Comparison of ENCODE assay signal across 13 cellular contexts in genomic region chrX:153597351-153597750, GRCh38. TPM values are rescaled to one million over a fixed set of nuclear protein-coding genes. Genes with fewer than 3 reads are reported as not detected.
DNase-seq lines count a peak whose midpoint lies in the region; ATAC-seq and TF ChIP-seq lines count a peak whose summit lies in the region.
"Had no signal": no experiment of that assay in that cellular context is flagged by ENCODE, and none has a peak within 500 bp of the region (broad histone marks: within the 10 kb centered on the region; RNA-seq: fewer than 3 reads in every experiment).

No MANE protein-coding gene starts in this region.

- H3K4me1 Mint-ChIP-seq in T-helper 2 cell treated with Interferon-gamma antibody and Interleukin-4, amounts not matched to agents 5 μg/mL and 100 μg/mL, for 36 hours (ENCODE audit: low read depth) = peaks cover 34% of the 10 kb centered on the region
- peaks cover 6% of the 10 kb centered on the region for H3K4me1 Mint-ChIP-seq in endothelial cell (ENCODE audit: unreplicated experiment)

- H3K36me3 Mint-ChIP-seq in T-helper 2 cell treated with Interferon-gamma antibody and Interleukin-4, amounts not matched to agents 5 μg/mL and 100 μg/mL, for 36 hours (ENCODE audit: low read depth) = peaks cover 5% of the 10 kb centered on the region
- peaks cover 13% of the 10 kb centered on the region for H3K36me3 Mint-ChIP-seq in endothelial cell (ENCODE audit: low read depth, unreplicated experiment)

- no peak for DNase-seq in left ventricle myocardium inferior
- no peak for DNase-seq in Right ventricle myocardium superior
- no peak for DNase-seq in T-helper 2 cell treated with Interferon-gamma antibody and Interleukin-4, amounts not matched to agents 5 μg/mL and 100 μg/mL, for 36 hours (ENCODE audit: low spot score)
- DNase-seq in endothelial cell (ENCODE audit: low spot score) = no peak
- no peak for DNase-seq in suprapubic skin (ENCODE audit: low spot score in 2 of 2)
- DNase-seq in stimulated activated CD4-positive, alpha-beta T cell treated with anti-CD3 and anti-CD28 coated beads, Interleukin-2, amount 100 ng/mL, for 24 hours = no peak
- no peak for DNase-seq in GM03348 (ENCODE audit: low spot score)
- DNase-seq in activated gamma-delta T cell (lab: John Stamatoyannopoulos, UW) = no peak
- DNase-seq: AML-193, HCEC 1CT, KG1, left lung had no signal

- no peak overlapping the region for H3K27ac Mint-ChIP-seq in T-helper 2 cell treated with Interferon-gamma antibody and Interleukin-4, amounts not matched to agents 5 μg/mL and 100 μg/mL, for 36 hours
- H3K27ac Mint-ChIP-seq in endothelial cell (ENCODE audit: unreplicated experiment) = no peak overlapping the region

- H3K27me3 ChIP-seq in left ventricle myocardium inferior (ENCODE audit: low read depth) (no peaks in the 10 kb centered on the region), suprapubic skin (no peaks in the 10 kb centered on the region)
- H3K27me3 ChIP-seq: left lung had no signal

- TF ChIP-seq POLR2A in suprapubic skin (IDR thresholded peaks at IDR 0.05) = no peak

- H3K9me3 Mint-ChIP-seq in T-helper 2 cell treated with Interferon-gamma antibody and Interleukin-4, amounts not matched to agents 5 μg/mL and 100 μg/mL, for 36 hours = no peaks in the 10 kb centered on the region
- no peaks in the 10 kb centered on the region for H3K9me3 Mint-ChIP-seq in endothelial cell (ENCODE audit: unreplicated experiment)

- TF ChIP-seq CTCF in left ventricle myocardium inferior (IDR thresholded peaks at IDR 0.05; ENCODE audit: borderline replicate concordance) = no peak
- no peak for TF ChIP-seq CTCF in endothelial cell (IDR thresholded peaks at IDR 0.05; ENCODE audit: unreplicated experiment)
- TF ChIP-seq CTCF in suprapubic skin (IDR thresholded peaks at IDR 0.05) = no peak

- intact Hi-C loops in left ventricle myocardium inferior (cut with micrococcal nuclease) = no loop called here
- intact Hi-C loops in Right ventricle myocardium superior (cut with DNase I) = no loop called here

- H3K9me3 ChIP-seq in left ventricle myocardium inferior (replicated peaks) (no peaks in the 10 kb centered on the region), suprapubic skin (no peaks in the 10 kb centered on the region)
- H3K9me3 ChIP-seq: left lung had no signal

- 61% methylated on average over 2 of the region's 3 CpGs for WGBS in suprapubic skin

- no peak for TF ChIP-seq EP300 in suprapubic skin (IDR thresholded peaks at IDR 0.05)

- no peak for ATAC-seq in Right ventricle myocardium superior (ENCODE audit: poor library complexity)
- ATAC-seq: left lung had no signal

- H3K4me1 ChIP-seq in left ventricle myocardium inferior (peaks cover 49% of the 10 kb centered on the region), suprapubic skin (peaks cover 24% of the 10 kb centered on the region)

- peak overlapping the region; percentile 82 for H3K4me3 ChIP-seq in left ventricle myocardium inferior
- peak overlapping the region; percentile 77 for H3K4me3 ChIP-seq in suprapubic skin

- H3K36me3 ChIP-seq in left ventricle myocardium inferior (peaks cover 3% of the 10 kb centered on the region), suprapubic skin (peaks cover 18% of the 10 kb centered on the region)

- H3K27me3 Mint-ChIP-seq in T-helper 2 cell treated with Interferon-gamma antibody and Interleukin-4, amounts not matched to agents 5 μg/mL and 100 μg/mL, for 36 hours (ENCODE audit: low read depth) = no peaks in the 10 kb centered on the region
- peaks cover 2% of the 10 kb centered on the region for H3K27me3 Mint-ChIP-seq in endothelial cell (ENCODE audit: unreplicated experiment)

- peak overlapping the region; percentile 89 for H3K4me3 Mint-ChIP-seq in T-helper 2 cell treated with Interferon-gamma antibody and Interleukin-4, amounts not matched to agents 5 μg/mL and 100 μg/mL, for 36 hours
- H3K4me3 Mint-ChIP-seq in endothelial cell (ENCODE audit: unreplicated experiment) = peak overlapping the region; percentile 89

- H3K27ac ChIP-seq in left ventricle myocardium inferior (replicated peaks) (peak overlapping the region; percentile 90), suprapubic skin (no peak overlapping the region)
- H3K27ac ChIP-seq: left lung had no signal

RNA-seq across cellular contexts. Expression of gene CCNQ, which starts 1.6 kb away (rescaled TPM):
- 39.3 TPM for total RNA-seq in left ventricle myocardium inferior
- 40.7 TPM for total RNA-seq in Right ventricle myocardium superior
- 15.3 TPM for total RNA-seq in endothelial cell (ENCODE audit: unreplicated experiment)
- 10 to 100 TPM; 16.4 to 33.2 (median 29.3) TPM for total RNA-seq in suprapubic skin

RNA-seq across cellular contexts. Expression of gene DUSP9, which starts 49.7 kb away (rescaled TPM):
- not detected for total RNA-seq in left ventricle myocardium inferior
- not detected for total RNA-seq in Right ventricle myocardium superior
- total RNA-seq in endothelial cell (ENCODE audit: unreplicated experiment) = not detected
- under 1 TPM in 2 of 4 donors, not detected in 2; 0.19 to 0.48 TPM for total RNA-seq in suprapubic skin
- total RNA-seq: RPMI7951 had no signal
